In genomic region chr11:34609850-34610249, GRCh38 we compare ENCODE assay signal across 1 cellular context.
TF ChIP-seq lines count a peak whose summit lies in the region.

No MANE protein-coding gene starts in this region.

TF ChIP-seq in K562, 482 proteins besides CTCF, POLR2A, EP300 and RAD21 (continued from another document):
- TF ChIP-seq ZNF592 (IDR thresholded peaks at IDR 0.05) (peak; percentile 68; the same call in 1 of the 2 replicates), SMARCA4 (IDR thresholded peaks at IDR 0.05) (peak; percentile 34), ZNF583 (CRISPR knock-in tag; IDR thresholded peaks at IDR 0.05) (no peak), CREM (IDR thresholded peaks at IDR 0.05; ENCODE audit: low read depth) (peak; percentile 68), NFXL1 (CRISPR knock-in tag; IDR thresholded peaks at IDR 0.05) (no peak), HNRNPK (IDR thresholded peaks at IDR 0.05; ENCODE audit: low read depth, low read length, poor library complexity, severe bottlenecking) (no peak), MEIS2 (IDR thresholded peaks at IDR 0.05; ENCODE audit: partially characterized antibody) (peak; percentile 81), MCM5 (IDR thresholded peaks at IDR 0.05; ENCODE audit: low read depth) (no peak), NFRKB (IDR thresholded peaks at IDR 0.05; ENCODE audit: low read depth) (no peak), ELK3 (CRISPR knock-in tag; IDR thresholded peaks at IDR 0.05) (no peak), DMBX1 (CRISPR knock-in tag; IDR thresholded peaks at IDR 0.05; ENCODE audit: borderline replicate concordance) (0 out of 2 replicates have a peak, but pooled peaks have one; percentile 56), YY1 (IDR thresholded peaks at IDR 0.05; ENCODE audit: borderline replicate concordance in 1 of 3, control insufficient read depth in 1 of 3, extremely low read depth in 1 of 3, insufficient read depth in 3 of 3, insufficient read length in 1 of 3, insufficient replicate concordance in 2 of 3, low read depth in 1 of 3, low read length in 2 of 3) (peak in 1 of 3 experiments; percentile 5), GTF2A2 (tag; IDR thresholded peaks at IDR 0.05) (no peak), EHMT2 (IDR thresholded peaks at IDR 0.05) (no peak), ZNF143 (CRISPR knock-in tag; IDR thresholded peaks at IDR 0.05) (0 out of 2 replicates have a peak, but pooled peaks have one; percentile 28), ZMIZ1 (IDR thresholded peaks at IDR 0.05; ENCODE audit: low read depth in 2 of 2, low read length in 2 of 2) (no peak), ARID3A (IDR thresholded peaks at IDR 0.05; ENCODE audit: borderline replicate concordance, low read depth, low read length) (no peak), TSC22D4 (tag; IDR thresholded peaks at IDR 0.05) (no peak), FOSL1 (tag; conservative IDR thresholded peaks at IDR 0.05) (peak; percentile 93), SMAD4 (CRISPR knock-in tag; conservative IDR thresholded peaks at IDR 0.05) (0 out of 2 replicates have a peak, but pooled peaks have one; percentile 63), MAX (CRISPR knock-in tag; IDR thresholded peaks at IDR 0.05) (no peak), TFAM (CRISPR knock-in tag; conservative IDR thresholded peaks at IDR 0.05) (no peak), MIER1 (IDR thresholded peaks at IDR 0.05; ENCODE audit: low read depth) (no peak), CBFA2T2 (conservative IDR thresholded peaks at IDR 0.05) (peak; percentile 17; the same call in 1 of the 2 replicates), HNRNPUL1 (IDR thresholded peaks at IDR 0.05; ENCODE audit: low read length) (no peak), NRF1 (conservative IDR thresholded peaks at IDR 0.05 in 1 of 2, IDR thresholded peaks at IDR 0.05 in 1 of 2) (peak; percentile 69 to 76), ZBTB49 (CRISPR knock-in tag; IDR thresholded peaks at IDR 0.05; ENCODE audit: borderline replicate concordance) (no peak), POLR3G (IDR thresholded peaks at IDR 0.05; ENCODE audit: extremely low read depth, insufficient read length, insufficient replicate concordance) (no peak), ZNF830 (CRISPR knock-in tag; IDR thresholded peaks at IDR 0.05) (no peak), ZNF586 (CRISPR knock-in tag; conservative IDR thresholded peaks at IDR 0.05) (no peak), BCOR (IDR thresholded peaks at IDR 0.05) (no peak), PTRF (tag; IDR thresholded peaks at IDR 0.05) (no peak), CXXC5 (CRISPR knock-in tag; IDR thresholded peaks at IDR 0.05) (0 out of 2 replicates have a peak, but pooled peaks have one; percentile 18), RBM15 (IDR thresholded peaks at IDR 0.05; ENCODE audit: insufficient read depth, low read length) (no peak), ZNF695 (CRISPR knock-in tag; IDR thresholded peaks at IDR 0.05) (no peak), CHD2 (IDR thresholded peaks at IDR 0.05; ENCODE audit: low read depth, low read length) (no peak), DPF2 (IDR thresholded peaks at IDR 0.05) (peak; percentile 59; the same call in 1 of the 2 replicates), ZNF395 (CRISPR knock-in tag; IDR thresholded peaks at IDR 0.05) (0 out of 2 replicates have a peak, but pooled peaks have one; percentile 44), FOXJ2 (tag; IDR thresholded peaks at IDR 0.05) (no peak), EGR1 (conservative IDR thresholded peaks at IDR 0.05) (peak; percentile 92)
